ENCODE assay signal across 8 cellular contexts in genomic region chr3:107660316-107660976, GRCh38.
DNase-seq lines count a peak whose midpoint lies in the region; ATAC-seq and TF ChIP-seq lines count a peak whose summit lies in the region.

No MANE protein-coding gene starts in this region.

- peak overlapping the region in 1 of 2 experiments; percentile 12; a peak in 1 of 4 replicates for H4K8ac ChIP-seq in IMR-90 (ENCODE audit: low read depth in 2 of 2, low read length in 2 of 2)

- H3K4me1 Mint-ChIP-seq in CD4-positive, alpha-beta memory T cell, result peaks cover 18 to 28% (median 22%) of the 10 kb centered on the region in 4 donors
- peaks cover 12% of the 10 kb centered on the region for H3K4me1 Mint-ChIP-seq in glutamatergic neuron (ENCODE audit: low read depth, unreplicated experiment)
- peaks cover 14% of the 10 kb centered on the region for H3K4me1 Mint-ChIP-seq in stimulated activated naive CD8-positive, alpha-beta T cell treated with anti-CD3 and anti-CD28 coated beads, Interleukin-15, amount 100 ng/mL, for 72 hours

- no peaks in the 10 kb centered on the region for H3K36me3 Mint-ChIP-seq in CD4-positive, alpha-beta memory T cell
- no peaks in the 10 kb centered on the region for H3K36me3 Mint-ChIP-seq in glutamatergic neuron (ENCODE audit: unreplicated experiment)

- H4K20me1 ChIP-seq in IMR-90 (ENCODE audit: insufficient read depth, low read length) (no peaks in the 10 kb centered on the region), SU-DHL-6 (ENCODE audit: low read depth, low read length) (no peaks in the 10 kb centered on the region)

- peaks cover 17% of the 10 kb centered on the region for H3K4me1 ChIP-seq in CD4-positive, alpha-beta memory T cell (ENCODE audit: insufficient read depth, low read length)
- H3K4me1 ChIP-seq in IMR-90 (ENCODE audit: control insufficient read depth, insufficient read depth, low read length), result peaks cover 5% of the 10 kb centered on the region
- peaks cover 28% of the 10 kb centered on the region for H3K4me1 ChIP-seq in upper lobe of right lung

- no peak overlapping the region for H3K14ac ChIP-seq in IMR-90 (replicated peaks; ENCODE audit: low read depth, low read length)

- no peak overlapping the region for H3K9ac ChIP-seq in IMR-90 (ENCODE audit: low read depth, low read length)
- no peak overlapping the region for H3K9ac ChIP-seq in SU-DHL-6 (ENCODE audit: low read length)

- H3K9me1 ChIP-seq in IMR-90 (ENCODE audit: insufficient read depth, low read length), result no peaks in the 10 kb centered on the region

- peak overlapping the region; percentile 52; the same call in 1 of the 2 replicates for H3K18ac ChIP-seq in IMR-90 (ENCODE audit: low read depth, low read length)

- no peak overlapping the region for H2AFZ ChIP-seq in IMR-90 (replicated peaks; ENCODE audit: low read length, poor library complexity)
- no peak overlapping the region for H2AFZ ChIP-seq in SU-DHL-6 (ENCODE audit: low read depth, low read length, severe bottlenecking)

- H3K9me3 ChIP-seq in CD4-positive, alpha-beta memory T cell (ENCODE audit: control insufficient read depth in 1 of 2, low read length in 2 of 2), result no peaks in the 10 kb centered on the region
- H3K9me3 ChIP-seq in IMR-90 (ENCODE audit: control insufficient read depth, insufficient read depth, low read length) (no peaks in the 10 kb centered on the region), SU-DHL-6 (ENCODE audit: insufficient read depth, low read length) (no peaks in the 10 kb centered on the region), upper lobe of right lung (no peaks in the 10 kb centered on the region)

- H3K4me3 Mint-ChIP-seq in CD4-positive, alpha-beta memory T cell, result no peak overlapping the region
- no peak overlapping the region for H3K4me3 Mint-ChIP-seq in glutamatergic neuron (ENCODE audit: unreplicated experiment)
- no peak overlapping the region for H3K4me3 Mint-ChIP-seq in stimulated activated naive CD8-positive, alpha-beta T cell treated with anti-CD3 and anti-CD28 coated beads, Interleukin-15, amount 100 ng/mL, for 72 hours

- TF ChIP-seq CTCF in IMR-90 (conservative IDR thresholded peaks at IDR 0.05; ENCODE audit: low read depth, low read length) (peak; percentile 75), SU-DHL-6 (IDR thresholded peaks at IDR 0.05; ENCODE audit: insufficient read depth, low read length, poor library complexity, severe bottlenecking) (peak; percentile 63), glutamatergic neuron (IDR thresholded peaks at IDR 0.05; ENCODE audit: partially characterized antibody, unreplicated experiment) (peak; percentile 63), upper lobe of right lung (IDR thresholded peaks at IDR 0.05) (peak; percentile 67)

- peak overlapping the region; percentile 56 for H2BK120ac ChIP-seq in IMR-90 (ENCODE audit: low read depth, low read length)

- peak in 4 of 5 donors; percentile 19 to 36 (median 27) for DNase-seq in CD4-positive, alpha-beta memory T cell
- DNase-seq in IMR-90 (peak; percentile 77), glutamatergic neuron (no peak), upper lobe of right lung (no peak)
- no peak for DNase-seq in stimulated activated naive CD8-positive, alpha-beta T cell treated with anti-CD3 and anti-CD28 coated beads, Interleukin-15, amount 100 ng/mL, for 72 hours

- no peaks in the 10 kb centered on the region for H3K27me3 Mint-ChIP-seq in CD4-positive, alpha-beta memory T cell
- no peaks in the 10 kb centered on the region for H3K27me3 Mint-ChIP-seq in glutamatergic neuron (ENCODE audit: unreplicated experiment)
- no peaks in the 10 kb centered on the region for H3K27me3 Mint-ChIP-seq in stimulated activated naive CD8-positive, alpha-beta T cell treated with anti-CD3 and anti-CD28 coated beads, Interleukin-15, amount 100 ng/mL, for 72 hours

- ATAC-seq in IMR-90 (ENCODE audit: low read depth), result peak; percentile 41
- peak; percentile 53 for ATAC-seq in upper lobe of right lung
- ATAC-seq in HG03175 (IDR thresholded peaks at IDR 0.05; ENCODE audit: unreplicated experiment), result no peak
- no peak for ATAC-seq in GM21381 (IDR thresholded peaks at IDR 0.05; ENCODE audit: unreplicated experiment)
- no peak for ATAC-seq in stimulated activated naive CD8-positive, alpha-beta T cell treated with anti-CD3 and anti-CD28 coated beads, Interleukin-15, amount 100 ng/mL, for 72 hours

- dilution Hi-C loops in IMR-90 (cut with HindIII; ENCODE audit: low sequenced_read_pairs, unreplicated experiment), result no loop called here

- WGBS in IMR-90 (ENCODE audit: extremely low coverage in 2 of 2, insufficient read length in 1 of 2), 2 experiments, result no CpG with 5 or more reads among the region's 3 CpGs

- H4K5ac ChIP-seq in IMR-90 (ENCODE audit: low read depth, low read length), result no peak overlapping the region; the same call in 1 of the 2 replicates

- H4K91ac ChIP-seq in IMR-90 (ENCODE audit: insufficient read depth, low read depth, low read length), result no peak overlapping the region

- BruUV-seq in IMR-90 (replicated peaks; lab: Mats Ljungman, UMichigan), result no TSS peak

- H3K27ac Mint-ChIP-seq in CD4-positive, alpha-beta memory T cell, result no peak overlapping the region
- H3K27ac Mint-ChIP-seq in glutamatergic neuron (ENCODE audit: unreplicated experiment), result no peak overlapping the region
- H3K27ac Mint-ChIP-seq in stimulated activated naive CD8-positive, alpha-beta T cell treated with anti-CD3 and anti-CD28 coated beads, Interleukin-15, amount 100 ng/mL, for 72 hours, result no peak overlapping the region

- peak; percentile 59 for TF ChIP-seq RAD21 in IMR-90 (IDR thresholded peaks at IDR 0.05; ENCODE audit: low read length)

- H2BK20ac ChIP-seq in IMR-90 (ENCODE audit: low read depth, low read length), result peak overlapping the region; percentile 49; the same call in 1 of the 2 replicates

- H3K4me3 ChIP-seq in CD4-positive, alpha-beta memory T cell (ENCODE audit: low read length in 2 of 2), result no peak overlapping the region
- H3K4me3 ChIP-seq in IMR-90 (ENCODE audit: insufficient read depth, low read depth, low read length) (no peak overlapping the region), SU-DHL-6 (ENCODE audit: insufficient read depth, low read length, poor library complexity, severe bottlenecking) (no peak overlapping the region), upper lobe of right lung (no peak overlapping the region)

- in situ Hi-C loops in IMR-90 (cut with MboI; ENCODE audit: low sequenced_read_pairs), result no loop called here

- H2BK15ac ChIP-seq in IMR-90 (ENCODE audit: low read depth, low read length), result no peak overlapping the region

- H3K36me3 ChIP-seq in CD4-positive, alpha-beta memory T cell (ENCODE audit: insufficient read depth, low read length), result no peaks in the 10 kb centered on the region
- H3K36me3 ChIP-seq in IMR-90 (ENCODE audit: control insufficient read depth, insufficient read depth, low read length), result no peaks in the 10 kb centered on the region
- H3K36me3 ChIP-seq in SU-DHL-6 (ENCODE audit: low read length), result no peaks in the 10 kb centered on the region
- H3K36me3 ChIP-seq in upper lobe of right lung, result no peaks in the 10 kb centered on the region

- H3K9me2 ChIP-seq in SU-DHL-6 (replicated peaks; ENCODE audit: insufficient read depth, low read length), result no peaks in the 10 kb centered on the region

- H3K56ac ChIP-seq in IMR-90 (ENCODE audit: extremely low read depth, insufficient read depth, low read length), result no peak overlapping the region

- no peak for TF ChIP-seq POLR2A in IMR-90 (IDR thresholded peaks at IDR 0.05; ENCODE audit: low read depth, low read length)

- H3K4ac ChIP-seq in IMR-90 (ENCODE audit: low read depth, low read length), result peak overlapping the region; percentile 11; the same call in 1 of the 2 replicates

- H3K27ac ChIP-seq in CD4-positive, alpha-beta memory T cell (ENCODE audit: low read depth, low read length), result no peak overlapping the region
- H3K27ac ChIP-seq in IMR-90 (ENCODE audit: insufficient read depth, low read length) (peak overlapping the region; percentile 31; the same call in 1 of the 2 replicates), SU-DHL-6 (ENCODE audit: low read depth, low read length) (no peak overlapping the region), upper lobe of right lung (no peak overlapping the region)

- H3K4me2 ChIP-seq in IMR-90 (ENCODE audit: low read depth, low read length) (peak overlapping the region; percentile 5; the same call in 1 of the 2 replicates), SU-DHL-6 (ENCODE audit: low read depth, low read length, poor library complexity, severe bottlenecking) (no peak overlapping the region)

- no peaks in the 10 kb centered on the region for H3K27me3 ChIP-seq in CD4-positive, alpha-beta memory T cell (ENCODE audit: insufficient read depth, low read length)
- H3K27me3 ChIP-seq in IMR-90 (ENCODE audit: control insufficient read depth, insufficient read depth, low read length) (no peaks in the 10 kb centered on the region), SU-DHL-6 (ENCODE audit: low read length) (no peaks in the 10 kb centered on the region), upper lobe of right lung (no peaks in the 10 kb centered on the region)

- POLR2A ChIA-PET in CD4-positive, alpha-beta memory T cell (lab: Charles Lee; ENCODE audit: partially characterized antibody), result interaction anchor here (0.6 to 1.5 kb wide), 2 partner anchors 16 to 22 kb away, joined by 3 read pairs; no protein-coding TSS in a partner anchor
- POLR2A ChIA-PET in IMR-90 (lab: Charles Lee; ENCODE audit: unreplicated experiment), result interaction anchor here (0.6 kb wide), 1 partner anchor 1343 kb away, joined by 8 read pairs; no protein-coding TSS in a partner anchor

- H2AK5ac ChIP-seq in IMR-90 (ENCODE audit: low read depth, low read length), result no peak overlapping the region

- peaks cover 9% of the 10 kb centered on the region; the same call in 1 of the 2 replicates for H3F3A ChIP-seq in SU-DHL-6 (ENCODE audit: insufficient read depth)

- no peaks in the 10 kb centered on the region for H3K79me2 ChIP-seq in SU-DHL-6 (ENCODE audit: insufficient read depth, low read length)

- peak overlapping the region; percentile 80 for H2BK5ac ChIP-seq in IMR-90 (ENCODE audit: low read depth, low read length, poor library complexity, severe bottlenecking)

- H3K9me3 Mint-ChIP-seq in CD4-positive, alpha-beta memory T cell, result no peaks in the 10 kb centered on the region
- peaks cover 2% of the 10 kb centered on the region for H3K9me3 Mint-ChIP-seq in glutamatergic neuron (ENCODE audit: unreplicated experiment)
- H3K9me3 Mint-ChIP-seq in stimulated activated naive CD8-positive, alpha-beta T cell treated with anti-CD3 and anti-CD28 coated beads, Interleukin-15, amount 100 ng/mL, for 72 hours, result no peaks in the 10 kb centered on the region

- CTCF ChIA-PET in CD4-positive, alpha-beta memory T cell (lab: Charles Lee; ENCODE audit: partially characterized antibody), result interaction anchor here (0.8 to 6.0 kb wide), 18 partner anchors 8 to 817 kb away, joined by 3 to 54 read pairs (median 4); no protein-coding TSS in a partner anchor
- CTCF ChIA-PET in IMR-90 (lab: Yijun Ruan, JAX), result interaction anchor here (0.6 to 1.5 kb wide), 10 partner anchors 17 to 817 kb away, joined by 3 to 5 read pairs (median 4); no protein-coding TSS in a partner anchor

- peaks cover 2 to 11% of the 10 kb centered on the region in 2 experiments for H3K79me1 ChIP-seq in IMR-90 (ENCODE audit: low read depth in 1 of 2, low read length in 2 of 2)

- intact Hi-C loops in CD4-positive, alpha-beta memory T cell (cut with micrococcal nuclease), result loop anchor here (1.0 to 5.0 kb wide), 4 partner anchors 16 to 747 kb away; no protein-coding TSS in a partner anchor
- intact Hi-C loops in IMR-90 (cut with micrococcal nuclease), result loop anchor here (1.0 to 10.0 kb wide), 4 partner anchors 88 to 424 kb away; no protein-coding TSS in a partner anchor
- intact Hi-C loops in upper lobe of right lung (cut with DNase I), result no loop called here

- H2AK9ac ChIP-seq in IMR-90 (replicated peaks; ENCODE audit: low read depth, low read length, poor library complexity), result no peak overlapping the region

- no peak overlapping the region for H3K23ac ChIP-seq in IMR-90 (ENCODE audit: low read depth, low read length)

Comparison
In these comparisons a context has a peak if more than half of its experiments do, and no peak if none do; other contexts are left out.
1. DNase-seq: peak in CD4-positive, alpha-beta memory T cell (4 of 5) and IMR-90 (single experiment); none in glutamatergic neuron (single experiment), upper lobe of right lung (single experiment) and stimulated activated naive CD8-positive, alpha-beta T cell treated with anti-CD3 and anti-CD28 coated beads, Interleukin-15, amount 100 ng/mL, for 72 hours (0 of 2).
2. ATAC-seq: peak in IMR-90 (single experiment) and upper lobe of right lung (single experiment); none in HG03175 (single experiment), GM21381 (single experiment) and stimulated activated naive CD8-positive, alpha-beta T cell treated with anti-CD3 and anti-CD28 coated beads, Interleukin-15, amount 100 ng/mL, for 72 hours (single experiment).
3. Peak in every context shown above with its lines, with median percentiles within 50 percentile points of each other: CTCF ChIP-seq.